In genomic region chr1:98870959-98871903, GRCh38 we compare ENCODE assay signal across 8 cellular contexts.
DNase-seq lines count a peak whose midpoint lies in the region; ATAC-seq, FAIRE-seq and TF ChIP-seq lines count a peak whose summit lies in the region.

No MANE protein-coding gene starts in this region.

- H3K4me2 ChIP-seq in Karpas-422 (ENCODE audit: low read depth, low read length, poor library complexity, severe bottlenecking): no peak overlapping the region

- H3K9ac ChIP-seq in Karpas-422 (ENCODE audit: low read length) (no peak overlapping the region), kidney (ENCODE audit: low read length in 2 of 2) (no peak overlapping the region)

- H3K4me1 Mint-ChIP-seq in activated T-cell treated with anti-CD3 and anti-CD28 coated beads, Interleukin-2, amount 50 U/mL, for 72 hours (ENCODE audit: low read depth): peaks cover 26% of the 10 kb centered on the region
- H3K4me1 Mint-ChIP-seq in naive thymus-derived CD8-positive, alpha-beta T cell: peaks cover 20 to 42% (median 30%) of the 10 kb centered on the region in 4 donors

- FAIRE-seq in kidney (lab: Jason Lieb, UNC): no peak

- H3K27ac ChIP-seq in Karpas-422 (ENCODE audit: low read length) (no peak overlapping the region), right atrium auricular region (no peak overlapping the region), kidney (ENCODE audit: low read depth in 2 of 2, low read length in 2 of 2) (no peak overlapping the region)

- DNase-seq in GM13977 (ENCODE audit: low spot score): peak; percentile 39
- peak; percentile 50 for DNase-seq in Karpas-422
- DNase-seq in activated T-cell treated with anti-CD3 and anti-CD28 coated beads, Interleukin-2, amount 50 U/mL, for 72 hours: peak; percentile 25 to 40
- DNase-seq in naive thymus-derived CD8-positive, alpha-beta T cell: peak in 9 of 10 donors; percentile 15 to 91 (median 75)
- no peak for DNase-seq in NCI-H1092 (lab: John Stamatoyannopoulos, UW)
- no peak for DNase-seq in right atrium auricular region (ENCODE audit: low spot score)
- DNase-seq in kidney: no peak

- H3K36me3 Mint-ChIP-seq in activated T-cell treated with anti-CD3 and anti-CD28 coated beads, Interleukin-2, amount 50 U/mL, for 72 hours (ENCODE audit: insufficient read depth in 2 of 2): peaks cover 15 to 20% of the 10 kb centered on the region in 2 donors
- peaks cover 4 to 53% (median 51%) of the 10 kb centered on the region in 3 donors for H3K36me3 Mint-ChIP-seq in naive thymus-derived CD8-positive, alpha-beta T cell

- H3K9me3 Mint-ChIP-seq in activated T-cell treated with anti-CD3 and anti-CD28 coated beads, Interleukin-2, amount 50 U/mL, for 72 hours: peaks cover 15 to 23% of the 10 kb centered on the region in 2 donors
- peaks cover 15 to 63% (median 41%) of the 10 kb centered on the region in 9 donors for H3K9me3 Mint-ChIP-seq in naive thymus-derived CD8-positive, alpha-beta T cell

- intact Hi-C loops in kidney (cut with DNase I): no loop called here

- TF ChIP-seq CTCF in GM13977 (IDR thresholded peaks at IDR 0.05; ENCODE audit: extremely low read depth, insufficient read depth, missing control alignments): no peak
- no peak for TF ChIP-seq CTCF in right atrium auricular region (IDR thresholded peaks at IDR 0.05)
- no peak for TF ChIP-seq CTCF in kidney (IDR thresholded peaks at IDR 0.05; ENCODE audit: borderline replicate concordance, extremely low read depth, insufficient read depth)

- H3K27me3 ChIP-seq in Karpas-422 (ENCODE audit: low read length): no peaks in the 10 kb centered on the region
- no peaks in the 10 kb centered on the region for H3K27me3 ChIP-seq in right atrium auricular region

- H3K4me1 ChIP-seq in Karpas-422 (ENCODE audit: low read length) (no peaks in the 10 kb centered on the region), right atrium auricular region (no peaks in the 10 kb centered on the region), kidney (ENCODE audit: control insufficient read depth in 1 of 2, insufficient read depth in 1 of 2, low read depth in 1 of 2, low read length in 2 of 2) (no peaks in the 10 kb centered on the region)

- H3K27ac Mint-ChIP-seq in activated T-cell treated with anti-CD3 and anti-CD28 coated beads, Interleukin-2, amount 50 U/mL, for 72 hours: peak overlapping the region; percentile 89
- peak overlapping the region; percentile 86 to 97 (median 94) for H3K27ac Mint-ChIP-seq in naive thymus-derived CD8-positive, alpha-beta T cell

- no peaks in the 10 kb centered on the region for H3K27me3 Mint-ChIP-seq in activated T-cell treated with anti-CD3 and anti-CD28 coated beads, Interleukin-2, amount 50 U/mL, for 72 hours (ENCODE audit: low read depth)
- no peaks in the 10 kb centered on the region for H3K27me3 Mint-ChIP-seq in naive thymus-derived CD8-positive, alpha-beta T cell

- in situ Hi-C loops in GM13977 (cut with MboI; ENCODE audit: low pct_unique_long_range_greater_than_20kb, low sequenced_read_pairs, unreplicated experiment): no loop called here

- no peak overlapping the region for H2AFZ ChIP-seq in Karpas-422 (ENCODE audit: low read length)

- H3K4me3 Mint-ChIP-seq in activated T-cell treated with anti-CD3 and anti-CD28 coated beads, Interleukin-2, amount 50 U/mL, for 72 hours: peak overlapping the region; percentile 44 to 81
- H3K4me3 Mint-ChIP-seq in naive thymus-derived CD8-positive, alpha-beta T cell: peak overlapping the region; percentile 75 to 89 (median 82)

- no peaks in the 10 kb centered on the region; the same call in 1 of the 2 replicates for H3K9me2 ChIP-seq in Karpas-422 (replicated peaks; ENCODE audit: insufficient read depth, low read length)

- H3K9me3 ChIP-seq in Karpas-422 (ENCODE audit: low read length) (no peaks in the 10 kb centered on the region), right atrium auricular region (no peaks in the 10 kb centered on the region), kidney (ENCODE audit: control insufficient read depth in 1 of 2, low read length in 2 of 2) (no peaks in the 10 kb centered on the region)

- POLR2A ChIA-PET in naive thymus-derived CD8-positive, alpha-beta T cell (lab: Charles Lee): interaction anchor here (0.9 to 1.7 kb wide), 7 partner anchors 8 to 77 kb away, joined by 3 to 10 read pairs (median 4); no protein-coding TSS in a partner anchor

- H3K4me3 ChIP-seq in Karpas-422 (ENCODE audit: low read length) (no peak overlapping the region), right atrium auricular region (no peak overlapping the region), kidney (ENCODE audit: low read length in 2 of 2) (no peak overlapping the region)

- ATAC-seq in GM21825 (IDR thresholded peaks at IDR 0.05; ENCODE audit: unreplicated experiment): peak; percentile 99
- peak; percentile 92 to 95 for ATAC-seq in activated T-cell treated with anti-CD3 and anti-CD28 coated beads, Interleukin-2, amount 50 U/mL, for 72 hours (replicated peaks in 1 of 2)
- peak; percentile 95 to 96 for ATAC-seq in naive thymus-derived CD8-positive, alpha-beta T cell

- H4K20me1 ChIP-seq in Karpas-422 (ENCODE audit: insufficient read depth, low read depth, low read length): no peaks in the 10 kb centered on the region

- no peaks in the 10 kb centered on the region for H3K79me2 ChIP-seq in Karpas-422 (ENCODE audit: low read length)

- no peaks in the 10 kb centered on the region for H3K36me3 ChIP-seq in Karpas-422 (ENCODE audit: insufficient read depth, low read length)
- no peaks in the 10 kb centered on the region for H3K36me3 ChIP-seq in right atrium auricular region
- no peaks in the 10 kb centered on the region for H3K36me3 ChIP-seq in kidney (ENCODE audit: control insufficient read depth in 1 of 2, insufficient read depth in 2 of 2, low read length in 2 of 2)

Comparison
In these comparisons a context has a peak if more than half of its experiments do, and no peak if none do; other contexts are left out.
1. DNase-seq: peak in GM13977 (single experiment), Karpas-422 (single experiment), activated T-cell treated with anti-CD3 and anti-CD28 coated beads, Interleukin-2, amount 50 U/mL, for 72 hours (2 of 2) and naive thymus-derived CD8-positive, alpha-beta T cell (9 of 10); none in NCI-H1092 (single experiment), right atrium auricular region (single experiment) and kidney (single experiment).
2. Peak in every context shown above with its lines, with median percentiles within 50 percentile points of each other: ATAC-seq.